1 cellular context compared by ENCODE assay signal in the genomic region with DNA sequence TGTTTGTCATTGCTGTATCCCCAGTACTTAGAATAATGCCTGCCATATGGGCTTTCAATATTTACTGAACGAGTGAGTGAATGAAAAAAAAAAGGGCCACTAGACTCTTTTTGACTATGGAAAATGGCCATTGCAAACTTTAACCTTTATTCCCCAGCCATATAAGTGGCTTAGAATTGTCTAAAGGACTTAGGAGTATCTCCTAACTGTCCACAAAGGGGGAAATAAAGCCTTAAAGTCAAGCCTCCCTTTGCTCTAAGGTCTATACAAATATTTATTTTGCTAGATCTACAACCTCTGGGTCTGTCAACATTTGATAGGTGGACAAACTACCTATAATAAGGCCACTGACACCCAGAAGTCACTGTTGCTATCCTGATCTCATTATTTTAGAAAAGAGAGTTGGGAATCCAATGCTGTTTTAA.
TF ChIP-seq lines count a peak whose summit lies in the region.

No MANE protein-coding gene starts in this region.

TF ChIP-seq in HepG2, 621 proteins besides CTCF, POLR2A, EP300 and RAD21 (continued from another document and continues in another):
- no peak for TF ChIP-seq PBX2 (CRISPR knock-in tag; IDR thresholded peaks at IDR 0.05)
- TF ChIP-seq ZNF414 (CRISPR knock-in tag; IDR thresholded peaks at IDR 0.05) = peak; percentile 58; the same call in 1 of the 2 replicates
- TF ChIP-seq TGIF2 (CRISPR knock-in tag; IDR thresholded peaks at IDR 0.05) = 0 out of 2 replicates have a peak, but pooled peaks have one; percentile 48
- no peak for TF ChIP-seq IRF1 (CRISPR knock-in tag; IDR thresholded peaks at IDR 0.05; ENCODE audit: low read depth)
- TF ChIP-seq POLR2AphosphoS5 (IDR thresholded peaks at IDR 0.05; ENCODE audit: low read depth, low read length) = no peak
- no peak for TF ChIP-seq ZHX1 (CRISPR knock-in tag; IDR thresholded peaks at IDR 0.05; ENCODE audit: low read depth)
- TF ChIP-seq FOXA1 (IDR thresholded peaks at IDR 0.05) = no peak
- TF ChIP-seq FOXA1 (CRISPR knock-in tag; IDR thresholded peaks at IDR 0.05) = peak; percentile 65; the same call in 1 of the 2 replicates
- TF ChIP-seq ARID5B (CRISPR knock-in tag; IDR thresholded peaks at IDR 0.05) = peak; percentile 89
- TF ChIP-seq ETV6 (CRISPR knock-in tag; conservative IDR thresholded peaks at IDR 0.05) = no peak
- TF ChIP-seq FOXJ3 (CRISPR knock-in tag; IDR thresholded peaks at IDR 0.05; ENCODE audit: borderline replicate concordance) = peak; percentile 69; the same call in 1 of the 2 replicates
- no peak for TF ChIP-seq ELF1 (CRISPR knock-in tag; IDR thresholded peaks at IDR 0.05)
- no peak for TF ChIP-seq SKI (IDR thresholded peaks at IDR 0.05; ENCODE audit: partially characterized antibody)
- TF ChIP-seq SSRP1 (CRISPR knock-in tag; IDR thresholded peaks at IDR 0.05) = peak; percentile 41; the same call in 1 of the 2 replicates
- TF ChIP-seq CREM (IDR thresholded peaks at IDR 0.05) = peak; percentile 67
- no peak for TF ChIP-seq CREM (CRISPR knock-in tag; IDR thresholded peaks at IDR 0.05)
- no peak for TF ChIP-seq ZSCAN22 (CRISPR knock-in tag; IDR thresholded peaks at IDR 0.05)
- TF ChIP-seq MTA1 (CRISPR knock-in tag; IDR thresholded peaks at IDR 0.05; ENCODE audit: borderline replicate concordance) = no peak
- no peak for TF ChIP-seq ZFP62 (CRISPR knock-in tag; IDR thresholded peaks at IDR 0.05)
- TF ChIP-seq, protein P1, sequence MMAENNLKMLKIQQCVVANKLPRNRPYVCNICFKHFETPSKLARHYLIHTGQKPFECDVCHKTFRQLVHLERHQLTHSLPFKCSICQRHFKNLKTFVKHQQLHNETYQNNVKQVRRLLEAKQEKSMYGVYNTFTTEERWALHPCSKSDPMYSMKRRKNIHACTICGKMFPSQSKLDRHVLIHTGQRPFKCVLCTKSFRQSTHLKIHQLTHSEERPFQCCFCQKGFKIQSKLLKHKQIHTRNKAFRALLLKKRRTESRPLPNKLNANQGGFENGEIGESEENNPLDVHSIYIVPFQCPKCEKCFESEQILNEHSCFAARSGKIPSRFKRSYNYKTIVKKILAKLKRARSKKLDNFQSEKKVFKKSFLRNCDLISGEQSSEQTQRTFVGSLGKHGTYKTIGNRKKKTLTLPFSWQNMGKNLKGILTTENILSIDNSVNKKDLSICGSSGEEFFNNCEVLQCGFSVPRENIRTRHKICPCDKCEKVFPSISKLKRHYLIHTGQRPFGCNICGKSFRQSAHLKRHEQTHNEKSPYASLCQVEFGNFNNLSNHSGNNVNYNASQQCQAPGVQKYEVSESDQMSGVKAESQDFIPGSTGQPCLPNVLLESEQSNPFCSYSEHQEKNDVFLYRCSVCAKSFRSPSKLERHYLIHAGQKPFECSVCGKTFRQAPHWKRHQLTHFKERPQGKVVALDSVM (CRISPR knock-in tag; IDR thresholded peaks at IDR 0.05) = no peak
- no peak for TF ChIP-seq ZNF740 (CRISPR knock-in tag; IDR thresholded peaks at IDR 0.05)
- TF ChIP-seq, protein P2, sequence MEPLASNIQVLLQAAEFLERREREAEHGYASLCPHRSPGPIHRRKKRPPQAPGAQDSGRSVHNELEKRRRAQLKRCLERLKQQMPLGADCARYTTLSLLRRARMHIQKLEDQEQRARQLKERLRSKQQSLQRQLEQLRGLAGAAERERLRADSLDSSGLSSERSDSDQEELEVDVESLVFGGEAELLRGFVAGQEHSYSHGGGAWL (CRISPR knock-in tag; IDR thresholded peaks at IDR 0.05) = no peak
- TF ChIP-seq MAX (IDR thresholded peaks at IDR 0.05) = no peak
- TF ChIP-seq NCOR1 (IDR thresholded peaks at IDR 0.05; ENCODE audit: borderline replicate concordance, low read length) = no peak
- TF ChIP-seq RBFOX2 (IDR thresholded peaks at IDR 0.05; ENCODE audit: low read depth, low read length) = no peak
- no peak for TF ChIP-seq ZHX2 (IDR thresholded peaks at IDR 0.05; ENCODE audit: low read depth)
- no peak for TF ChIP-seq ZHX2 (CRISPR knock-in tag; IDR thresholded peaks at IDR 0.05; ENCODE audit: borderline replicate concordance)
- peak; percentile 88 for TF ChIP-seq GATAD2A (CRISPR knock-in tag; IDR thresholded peaks at IDR 0.05)
- no peak for TF ChIP-seq HINFP (CRISPR knock-in tag; IDR thresholded peaks at IDR 0.05; ENCODE audit: low read depth)
- TF ChIP-seq ZNF552 (CRISPR knock-in tag; IDR thresholded peaks at IDR 0.05; ENCODE audit: borderline replicate concordance) = no peak
- TF ChIP-seq ZNF768 (CRISPR knock-in tag; IDR thresholded peaks at IDR 0.05) = no peak
- no peak for TF ChIP-seq ZNF563 (CRISPR knock-in tag; IDR thresholded peaks at IDR 0.05)
- no peak for TF ChIP-seq HMG20B (CRISPR knock-in tag; conservative IDR thresholded peaks at IDR 0.05)
- TF ChIP-seq ZNF576 (CRISPR knock-in tag; IDR thresholded peaks at IDR 0.05) = no peak
- no peak for TF ChIP-seq MXD1 (CRISPR knock-in tag; IDR thresholded peaks at IDR 0.05)
- TF ChIP-seq HDAC2 (CRISPR knock-in tag; IDR thresholded peaks at IDR 0.05) = peak; percentile 83
- no peak for TF ChIP-seq ZNF788 (CRISPR knock-in tag; IDR thresholded peaks at IDR 0.05; ENCODE audit: borderline replicate concordance)
